17 cellular contexts compared by ENCODE assay signal in the genomic region with DNA sequence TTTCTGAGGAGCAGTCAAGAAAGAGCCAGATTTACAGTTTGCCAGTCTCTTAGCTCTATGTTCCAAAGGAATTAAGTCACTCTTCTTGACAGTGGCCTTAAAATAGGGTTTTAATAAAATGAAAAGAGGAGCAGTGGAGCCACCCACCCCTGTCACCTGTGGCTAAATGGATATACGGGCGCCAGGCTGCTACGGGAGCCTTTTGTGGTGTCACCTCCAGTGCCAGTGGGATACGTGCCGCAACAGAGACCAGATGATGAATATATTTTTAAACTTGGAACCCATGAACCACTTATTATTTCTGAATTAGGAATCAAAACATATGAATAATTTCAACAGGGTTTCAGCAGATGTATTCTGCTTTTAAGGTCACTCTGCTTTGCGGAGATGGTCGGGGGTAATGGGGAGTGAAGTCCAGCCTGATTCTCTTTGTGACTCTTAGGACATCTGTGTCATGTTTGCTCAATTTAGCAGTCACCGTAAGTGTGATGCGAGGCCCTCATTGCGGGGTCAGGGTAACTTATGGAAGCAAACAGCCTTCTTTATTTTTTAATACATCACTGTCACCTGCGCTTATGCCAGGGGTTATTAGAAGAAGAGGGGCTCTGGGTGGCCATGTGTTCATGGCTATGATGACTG.
"Had no signal": no experiment of that assay in that cellular context is flagged by ENCODE, and none has a peak within 500 bp of the region (broad histone marks: within the 10 kb centered on the region; RNA-seq: fewer than 3 reads in every experiment).

No MANE protein-coding gene starts in this region.

- H3K4me3 Mint-ChIP-seq: activated naive CD4-positive, alpha-beta T cell treated with anti-CD3 and anti-CD28 coated beads for 36 hours; activated naive CD8-positive, alpha-beta T cell treated with anti-CD3 and anti-CD28 coated beads, Interleukin-2, amount 10 ng/mL, durations not matched to agents 7 days and 5 days; memory B cell; nephron progenitor cell; WTC11 had no signal

- H3K9me3 ChIP-seq: pancreas, spleen, uterus had no signal

- ATAC-seq: pancreas, WTC11 had no signal

- H3K36me3 Mint-ChIP-seq: activated naive CD8-positive, alpha-beta T cell treated with anti-CD3 and anti-CD28 coated beads, Interleukin-2, amount 10 ng/mL, durations not matched to agents 7 days and 5 days; memory B cell; WTC11 had no signal

- H3K27me3 ChIP-seq: pancreas, spleen, uterus had no signal

- DNase-seq: activated CD4-positive, alpha-beta T cell treated with anti-CD3 and anti-CD28 coated beads, Interleukin-2, amount 50 U/mL, for 48 hours; activated naive CD4-positive, alpha-beta T cell treated with anti-CD3 and anti-CD28 coated beads for 36 hours; activated naive CD8-positive, alpha-beta T cell treated with anti-CD3 and anti-CD28 coated beads, Interleukin-2, amount 10 ng/mL, durations not matched to agents 7 days and 5 days; activated T-cell treated with anti-CD3 and anti-CD28 coated beads, Interleukin-2, amount 50 U/mL, for 48 hours; amniotic stem cell; effector CD4-positive, alpha-beta T cell; nephron progenitor cell; pancreas; spleen; stimulated activated CD4-positive, alpha-beta T cell treated with anti-CD3 and anti-CD28 coated beads, Interleukin-4, amount 100 ng/mL, for 1 hour; stimulated activated naive CD4-positive, alpha-beta T cell; substantia nigra; T-helper 9 cell; trophoblast cell; uterus had no signal

- H3K4me3 ChIP-seq: pancreas, spleen, uterus had no signal

- H3K36me3 ChIP-seq: uterus had no signal

- H3K4me1 Mint-ChIP-seq: activated naive CD8-positive, alpha-beta T cell treated with anti-CD3 and anti-CD28 coated beads, Interleukin-2, amount 10 ng/mL, durations not matched to agents 7 days and 5 days; memory B cell; WTC11 had no signal

- H3K27ac Mint-ChIP-seq: activated naive CD4-positive, alpha-beta T cell treated with anti-CD3 and anti-CD28 coated beads for 36 hours; activated naive CD8-positive, alpha-beta T cell treated with anti-CD3 and anti-CD28 coated beads, Interleukin-2, amount 10 ng/mL, durations not matched to agents 7 days and 5 days; memory B cell; nephron progenitor cell; WTC11 had no signal

- H3K27ac ChIP-seq: pancreas, spleen, uterus had no signal

- H3K9me3 Mint-ChIP-seq: activated naive CD4-positive, alpha-beta T cell treated with anti-CD3 and anti-CD28 coated beads for 36 hours; activated naive CD8-positive, alpha-beta T cell treated with anti-CD3 and anti-CD28 coated beads, Interleukin-2, amount 10 ng/mL, durations not matched to agents 7 days and 5 days; memory B cell; nephron progenitor cell had no signal
